In genomic region chr18:49767111-49768050, GRCh38 we compare ENCODE assay signal across 13 cellular contexts.
"Had no signal": no experiment of that assay in that cellular context is flagged by ENCODE, and none has a peak within 500 bp of the region (broad histone marks: within the 10 kb centered on the region; RNA-seq: fewer than 3 reads in every experiment).

No MANE protein-coding gene starts in this region.

- H3K4me1 ChIP-seq: tibial artery had no signal

- H3K4me3 ChIP-seq: hepatocyte, tibial artery had no signal

- H3K27me3 ChIP-seq: hepatocyte, tibial artery had no signal

- H3K36me3 ChIP-seq: tibial artery had no signal

- H2AFZ ChIP-seq: hepatocyte had no signal

- DNase-seq: activated B cell treated with CpG ODN at 0.5 μM for 24 hours; activated CD4-positive, alpha-beta T cell treated with anti-CD3 and anti-CD28 coated beads for 4 hours; activated T-cell treated with anti-CD3 and anti-CD28 coated beads for 4 hours; effector CD4-positive, alpha-beta T cell; naive thymus-derived CD8-positive, alpha-beta T cell; stimulated activated CD4-positive, alpha-beta T cell treated with anti-CD3 and anti-CD28 coated beads, Interleukin-12 subunit alpha, Interleukin-12 subunit beta, amount 100 ng/mL, for 4 hours; stimulated activated CD4-positive, alpha-beta T cell treated with anti-CD3 and anti-CD28 coated beads, Interleukin-1b, Interleukin-23, amount 100 ng/mL, for 48 hours; stimulated activated CD8-positive, alpha-beta memory T cell treated with anti-CD3 and anti-CD28 coated beads, Interleukin-4, amount 100 ng/mL, for 48 hours; stimulated activated naive CD4-positive, alpha-beta T cell treated with Interleukin-2 at 50 U/mL for 16 hours; T-helper 1 cell; T-helper 9 cell; tibial artery had no signal

- H3K79me2 ChIP-seq: hepatocyte had no signal

- H3K9me3 ChIP-seq: tibial artery had no signal

- H3K4me2 ChIP-seq: hepatocyte had no signal

- ATAC-seq: naive thymus-derived CD8-positive, alpha-beta T cell had no signal

- H3K27ac ChIP-seq: hepatocyte, tibial artery had no signal
